ENCODE assay signal across 15 cellular contexts in genomic region chr15:48592929-48593328, GRCh38.
"Had no signal": no experiment of that assay in that cellular context is flagged by ENCODE, and none has a peak within 500 bp of the region (broad histone marks: within the 10 kb centered on the region; RNA-seq: fewer than 3 reads in every experiment).

No MANE protein-coding gene starts in this region.

- H3K4me1 Mint-ChIP-seq: activated CD4-positive, alpha-beta T cell treated with anti-CD3 and anti-CD28 coated beads for 36 hours; T-helper 17 cell had no signal

- H3K4me3 Mint-ChIP-seq: activated CD4-positive, alpha-beta memory T cell treated with anti-CD3 and anti-CD28 coated beads for 36 hours; activated CD4-positive, alpha-beta T cell treated with anti-CD3 and anti-CD28 coated beads for 36 hours; activated naive CD8-positive, alpha-beta T cell; activated T-cell treated with anti-CD3 and anti-CD28 coated beads, Interleukin-2, amount 50 U/mL, for 4 hours; endodermal cell; T-helper 17 cell had no signal

- H3K4me1 ChIP-seq: breast epithelium, right lobe of liver, upper lobe of right lung had no signal

- H3K27me3 Mint-ChIP-seq: activated CD4-positive, alpha-beta T cell treated with anti-CD3 and anti-CD28 coated beads for 36 hours had no signal

- H3K4me3 ChIP-seq: breast epithelium, dorsolateral prefrontal cortex, right lobe of liver, stomach, testis, upper lobe of right lung had no signal

- DNase-seq: activated CD4-positive, alpha-beta memory T cell treated with anti-CD3 and anti-CD28 coated beads for 36 hours; activated CD4-positive, alpha-beta T cell treated with anti-CD3 and anti-CD28 coated beads for 36 hours; activated gamma-delta T cell; activated T-cell treated with anti-CD3 and anti-CD28 coated beads, Interleukin-2, amount 50 U/mL, for 4 hours; dorsolateral prefrontal cortex; endodermal cell; right lobe of liver; stimulated activated CD4-positive, alpha-beta T cell treated with anti-CD3 and anti-CD28 coated beads, Interleukin-2, amount 100 ng/mL, for 24 hours; stomach; T-helper 17 cell; testis; upper lobe of right lung; WERI-Rb-1 had no signal

- ATAC-seq: activated CD4-positive, alpha-beta T cell treated with anti-CD3 and anti-CD28 coated beads for 36 hours; activated T-cell treated with anti-CD3 and anti-CD28 coated beads, Interleukin-2, amount 50 U/mL, for 4 hours; right lobe of liver; T-helper 17 cell had no signal

- H3K9me3 Mint-ChIP-seq: activated CD4-positive, alpha-beta memory T cell treated with anti-CD3 and anti-CD28 coated beads for 36 hours; activated T-cell treated with anti-CD3 and anti-CD28 coated beads, Interleukin-2, amount 50 U/mL, for 4 hours; endodermal cell had no signal

- H3K36me3 Mint-ChIP-seq: activated CD4-positive, alpha-beta memory T cell treated with anti-CD3 and anti-CD28 coated beads for 36 hours; activated naive CD8-positive, alpha-beta T cell had no signal

- H3K36me3 ChIP-seq: breast epithelium, right lobe of liver, WERI-Rb-1 had no signal

- H3K27ac ChIP-seq: breast epithelium, dorsolateral prefrontal cortex, right lobe of liver, stomach, testis, upper lobe of right lung, WERI-Rb-1 had no signal

- H3K9me3 ChIP-seq: breast epithelium, right lobe of liver, stomach, testis, upper lobe of right lung had no signal

- H3K27me3 ChIP-seq: breast epithelium, dorsolateral prefrontal cortex, right lobe of liver, stomach, testis, upper lobe of right lung had no signal

- H3K27ac Mint-ChIP-seq: activated CD4-positive, alpha-beta memory T cell treated with anti-CD3 and anti-CD28 coated beads for 36 hours; activated CD4-positive, alpha-beta T cell treated with anti-CD3 and anti-CD28 coated beads for 36 hours; endodermal cell; T-helper 17 cell had no signal
